Comparison of ENCODE assay signal across 1 cellular context in genomic region chr4:98504091-98504490, GRCh38.
TF ChIP-seq lines count a peak whose summit lies in the region.

No MANE protein-coding gene starts in this region.

TF ChIP-seq in GM12878, 131 proteins besides CTCF, POLR2A, EP300 and RAD21 (continued from another document):
- TF ChIP-seq E4F1 (IDR thresholded peaks at IDR 0.05; ENCODE audit: borderline replicate concordance, partially characterized antibody) (no peak), HDGF (IDR thresholded peaks at IDR 0.05) (no peak), NR2F1 (conservative IDR thresholded peaks at IDR 0.05) (no peak), HCFC1 (IDR thresholded peaks at IDR 0.05; ENCODE audit: low read length) (no peak), ASH2L (IDR thresholded peaks at IDR 0.05; ENCODE audit: borderline replicate concordance, low read depth) (no peak), RB1 (IDR thresholded peaks at IDR 0.05; ENCODE audit: borderline replicate concordance) (no peak), BHLHE40 (IDR thresholded peaks at IDR 0.05; ENCODE audit: borderline replicate concordance in 1 of 2, low read depth in 2 of 2, low read length in 1 of 2) (no peak), CBX5 (IDR thresholded peaks at IDR 0.05; ENCODE audit: low read depth) (no peak), YBX1 (IDR thresholded peaks at IDR 0.05) (no peak)
- TF ChIP-seq, protein P1, sequence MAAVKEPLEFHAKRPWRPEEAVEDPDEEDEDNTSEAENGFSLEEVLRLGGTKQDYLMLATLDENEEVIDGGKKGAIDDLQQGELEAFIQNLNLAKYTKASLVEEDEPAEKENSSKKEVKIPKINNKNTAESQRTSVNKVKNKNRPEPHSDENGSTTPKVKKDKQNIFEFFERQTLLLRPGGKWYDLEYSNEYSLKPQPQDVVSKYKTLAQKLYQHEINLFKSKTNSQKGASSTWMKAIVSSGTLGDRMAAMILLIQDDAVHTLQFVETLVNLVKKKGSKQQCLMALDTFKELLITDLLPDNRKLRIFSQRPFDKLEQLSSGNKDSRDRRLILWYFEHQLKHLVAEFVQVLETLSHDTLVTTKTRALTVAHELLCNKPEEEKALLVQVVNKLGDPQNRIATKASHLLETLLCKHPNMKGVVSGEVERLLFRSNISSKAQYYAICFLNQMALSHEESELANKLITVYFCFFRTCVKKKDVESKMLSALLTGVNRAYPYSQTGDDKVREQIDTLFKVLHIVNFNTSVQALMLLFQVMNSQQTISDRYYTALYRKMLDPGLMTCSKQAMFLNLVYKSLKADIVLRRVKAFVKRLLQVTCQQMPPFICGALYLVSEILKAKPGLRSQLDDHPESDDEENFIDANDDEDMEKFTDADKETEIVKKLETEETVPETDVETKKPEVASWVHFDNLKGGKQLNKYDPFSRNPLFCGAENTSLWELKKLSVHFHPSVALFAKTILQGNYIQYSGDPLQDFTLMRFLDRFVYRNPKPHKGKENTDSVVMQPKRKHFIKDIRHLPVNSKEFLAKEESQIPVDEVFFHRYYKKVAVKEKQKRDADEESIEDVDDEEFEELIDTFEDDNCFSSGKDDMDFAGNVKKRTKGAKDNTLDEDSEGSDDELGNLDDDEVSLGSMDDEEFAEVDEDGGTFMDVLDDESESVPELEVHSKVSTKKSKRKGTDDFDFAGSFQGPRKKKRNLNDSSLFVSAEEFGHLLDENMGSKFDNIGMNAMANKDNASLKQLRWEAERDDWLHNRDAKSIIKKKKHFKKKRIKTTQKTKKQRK (IDR thresholded peaks at IDR 0.05; ENCODE audit: low read depth, low read length), result no peak
TF ChIP-seq in GM12878: peak in this region for 0.
